Comparison of ENCODE assay signal across 12 cellular contexts in the genomic region with DNA sequence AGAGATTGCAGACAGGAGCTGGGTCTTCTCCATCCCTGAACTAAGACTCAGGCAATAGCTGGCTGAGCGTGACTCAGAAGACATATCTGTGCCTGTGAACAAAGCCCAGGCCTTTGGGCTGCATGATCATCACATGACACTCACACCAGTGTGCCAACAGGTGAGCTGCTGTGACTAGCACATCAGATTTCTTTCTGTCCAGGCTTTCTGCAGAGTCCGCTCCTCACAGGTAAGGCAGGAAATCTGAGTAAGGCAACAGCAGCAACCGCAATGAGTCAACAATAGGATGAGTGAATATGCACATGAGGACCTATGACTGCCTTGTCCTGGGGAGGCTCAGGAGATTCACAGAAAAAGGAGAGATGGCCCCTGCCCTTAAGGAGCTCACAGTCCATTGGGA.
"Had no signal": no experiment of that assay in that cellular context is flagged by ENCODE, and none has a peak within 500 bp of the region (broad histone marks: within the 10 kb centered on the region; RNA-seq: fewer than 3 reads in every experiment).

No MANE protein-coding gene starts in this region.

- H3K4me3 ChIP-seq: lung, tibial nerve had no signal

- H3K36me3 ChIP-seq: tibial nerve had no signal

- H3K27ac ChIP-seq: tibial nerve had no signal

- H3K9me3 ChIP-seq: tibial nerve had no signal

- H3K27me3 ChIP-seq: tibial nerve had no signal

- DNase-seq: activated CD4-positive, alpha-beta memory T cell treated with anti-CD3 and anti-CD28 coated beads, Interleukin-2, amount 10 ng/mL, durations not matched to agents 7 days and 5 days; activated CD4-positive, alpha-beta T cell treated with anti-CD3 and anti-CD28 coated beads for 1 hour; activated gamma-delta T cell; activated T-cell treated with anti-CD3 and anti-CD28 coated beads, Interleukin-2, amount 50 U/mL, for 48 hours; anterior cingulate cortex; glutamatergic neuron; left cardiac atrium; naive thymus-derived CD4-positive, alpha-beta T cell; posterior cingulate gyrus; small intestine had no signal

- FAIRE-seq: small intestine had no signal

- ATAC-seq: left cardiac atrium; naive thymus-derived CD4-positive, alpha-beta T cell had no signal
